ENCODE assay signal across 12 cellular contexts in genomic region chr9:133738806-133739150, GRCh38. TPM values are rescaled to one million over a fixed set of nuclear protein-coding genes. Genes with fewer than 3 reads are reported as not detected.
DNase-seq lines count a peak whose midpoint lies in the region; ATAC-seq and TF ChIP-seq lines count a peak whose summit lies in the region.
"Had no signal": no experiment of that assay in that cellular context is flagged by ENCODE, and none has a peak within 500 bp of the region (broad histone marks: within the 10 kb centered on the region; RNA-seq: fewer than 3 reads in every experiment).

No MANE protein-coding gene starts in this region.

- H3K27me3 ChIP-seq in GM23338 (ENCODE audit: insufficient read depth) (no peaks in the 10 kb centered on the region), SJCRH30 (no peaks in the 10 kb centered on the region), liver (ENCODE audit: control insufficient read depth in 4 of 4, insufficient read depth in 4 of 4, low read length in 3 of 4) (no peaks in the 10 kb centered on the region), smooth muscle cell (ENCODE audit: low read depth) (no peaks in the 10 kb centered on the region)

- peaks cover 19% of the 10 kb centered on the region for H3K4me1 ChIP-seq in GM23338 (ENCODE audit: insufficient read depth)
- H3K4me1 ChIP-seq in SJCRH30, result peaks cover 13% of the 10 kb centered on the region; the same call in 1 of the 2 replicates
- H3K4me1 ChIP-seq in liver (ENCODE audit: control insufficient read depth in 4 of 4, insufficient read depth in 4 of 4, low read length in 3 of 4), result peaks cover 26 to 91% (median 70%) of the 10 kb centered on the region in 4 donors
- H3K4me1 ChIP-seq in smooth muscle cell (ENCODE audit: low read depth), result peaks cover 13% of the 10 kb centered on the region

- H3K27ac ChIP-seq in GM23338 (ENCODE audit: low read depth) (no peak overlapping the region), SJCRH30 (no peak overlapping the region; the same call in 1 of the 2 replicates), liver (ENCODE audit: low read depth in 1 of 2, low read length in 2 of 2) (peak overlapping the region; percentile 83 to 96), smooth muscle cell (ENCODE audit: low read depth) (no peak overlapping the region)

- peaks cover 2% of the 10 kb centered on the region for H3K27me3 Mint-ChIP-seq in GM23338 (ENCODE audit: insufficient read depth, low read depth, poor library complexity)
- H3K27me3 Mint-ChIP-seq: activated CD8-positive, alpha-beta T cell treated with anti-CD3 and anti-CD28 coated beads for 36 hours had no signal

- H4K20me1 ChIP-seq in GM23338 (replicated peaks; ENCODE audit: insufficient read depth), result no peaks in the 10 kb centered on the region
- no peaks in the 10 kb centered on the region for H4K20me1 ChIP-seq in smooth muscle cell (ENCODE audit: low read depth)

- H3F3A ChIP-seq in GM23338 (replicated peaks; ENCODE audit: low read depth), result no peaks in the 10 kb centered on the region
- no peaks in the 10 kb centered on the region for H3F3A ChIP-seq in smooth muscle cell (ENCODE audit: low read depth)

- 39% methylated on average over 5 of the region's 5 CpGs for WGBS in liver
- 86% methylated on average over 5 of the region's 5 CpGs for WGBS in smooth muscle cell (ENCODE audit: low lambda C conversion rate)

- H3K36me3 ChIP-seq in GM23338 (ENCODE audit: insufficient read depth) (no peaks in the 10 kb centered on the region), SJCRH30 (no peaks in the 10 kb centered on the region), liver (ENCODE audit: control insufficient read depth in 4 of 4, insufficient read depth in 3 of 4, low read depth in 1 of 4, low read length in 3 of 4) (peaks cover 0 to 3% (median 0%) of the 10 kb centered on the region in 4 donors), smooth muscle cell (ENCODE audit: low read depth) (no peaks in the 10 kb centered on the region)

- no peak overlapping the region; the same call in 2 of the 3 replicates for H3K4me3 Mint-ChIP-seq in GM23338

- no peaks in the 10 kb centered on the region for H3K9me2 ChIP-seq in GM23338 (ENCODE audit: insufficient read depth)

- no peak overlapping the region; the same call in 1 of the 2 replicates for H3K4me3 ChIP-seq in GM23338
- H3K4me3 ChIP-seq in SJCRH30, result peak overlapping the region; percentile 51
- peak overlapping the region; percentile 51 to 81 (median 73) for H3K4me3 ChIP-seq in liver (ENCODE audit: low read depth in 1 of 3, low read length in 3 of 3)
- H3K4me3 ChIP-seq in smooth muscle cell, result no peak overlapping the region

- H3K9ac ChIP-seq in liver (ENCODE audit: low read depth in 1 of 2, low read length in 2 of 2) (peak overlapping the region; percentile 76 to 88), smooth muscle cell (ENCODE audit: low read depth) (no peak overlapping the region)

- H3K9me3 Mint-ChIP-seq in GM23338, result no peaks in the 10 kb centered on the region; the same call in 2 of the 3 replicates
- H3K9me3 Mint-ChIP-seq: activated B cell treated with CpG ODN at 0.5 μM for 24 hours; activated CD8-positive, alpha-beta T cell treated with anti-CD3 and anti-CD28 coated beads for 36 hours had no signal

- H3K9me3 ChIP-seq in SJCRH30 (replicated peaks) (no peaks in the 10 kb centered on the region), liver (ENCODE audit: control insufficient read depth in 4 of 4, low read length in 3 of 4) (no peaks in the 10 kb centered on the region), smooth muscle cell (replicated peaks; ENCODE audit: low read depth) (no peaks in the 10 kb centered on the region)

- H3K4me1 Mint-ChIP-seq in GM23338, result peaks cover 31% of the 10 kb centered on the region

- TF ChIP-seq CTCF in GM23338 (conservative IDR thresholded peaks at IDR 0.05; ENCODE audit: low read depth in 2 of 2) (no peak), liver (IDR thresholded peaks at IDR 0.05; ENCODE audit: low read depth, low read length, missing input control) (no peak), smooth muscle cell (IDR thresholded peaks at IDR 0.05; ENCODE audit: borderline replicate concordance, insufficient read depth, poor library complexity, severe bottlenecking) (no peak)

- H3K27ac Mint-ChIP-seq in GM23338, result no peak overlapping the region
- H3K27ac Mint-ChIP-seq: activated B cell treated with CpG ODN at 0.5 μM for 24 hours had no signal

- no peaks in the 10 kb centered on the region for H3K79me2 ChIP-seq in GM23338 (replicated peaks; ENCODE audit: insufficient read depth)
- no peaks in the 10 kb centered on the region for H3K79me2 ChIP-seq in smooth muscle cell (ENCODE audit: low read depth)

- H2AFZ ChIP-seq in GM23338 (peak overlapping the region; percentile 91), smooth muscle cell (ENCODE audit: low read depth) (no peak overlapping the region)

- H3K4me2 ChIP-seq in GM23338 (peak overlapping the region; percentile 73; the same call in 1 of the 2 replicates), smooth muscle cell (peak overlapping the region; percentile 88)

- TF ChIP-seq RAD21 in liver (IDR thresholded peaks at IDR 0.05), result no peak

- DNase-seq in GM23338 (ENCODE audit: low spot score), result no peak
- no peak for DNase-seq in SJCRH30
- no peak for DNase-seq in smooth muscle cell (lab: John Stamatoyannopoulos, UW; ENCODE audit: unreplicated experiment)
- no peak for DNase-seq in germinal center (ENCODE audit: low spot score)
- DNase-seq: activated B cell treated with CpG ODN at 0.5 μM for 24 hours, mammary epithelial cell, SIG-M5 had no signal

- ATAC-seq in GM23338 (no peak), HG02571 (IDR thresholded peaks at IDR 0.05; ENCODE audit: unreplicated experiment) (no peak), GM21447 (IDR thresholded peaks at IDR 0.05; ENCODE audit: unreplicated experiment) (no peak), HG03442 (IDR thresholded peaks at IDR 0.05; ENCODE audit: unreplicated experiment) (no peak)

- H3K36me3 Mint-ChIP-seq in GM23338 (ENCODE audit: low read depth), result no peaks in the 10 kb centered on the region; the same call in 2 of the 3 replicates

TF ChIP-seq in liver, 16 proteins besides CTCF, POLR2A, EP300 and RAD21 (continues in another document):
- TF ChIP-seq TAF1 (conservative IDR thresholded peaks at IDR 0.05) (no peak), REST (IDR thresholded peaks at IDR 0.05) (no peak), RXRA (IDR thresholded peaks at IDR 0.05) (no peak), SP1 (IDR thresholded peaks at IDR 0.05) (no peak), FOXA2 (IDR thresholded peaks at IDR 0.05) (no peak), YY1 (IDR thresholded peaks at IDR 0.05) (no peak), JUND (IDR thresholded peaks at IDR 0.05) (no peak), ATF3 (IDR thresholded peaks at IDR 0.05) (no peak), EGR1 (IDR thresholded peaks at IDR 0.05; ENCODE audit: low read depth in 2 of 2) (no peak), MAX (IDR thresholded peaks at IDR 0.05) (no peak), GABPA (IDR thresholded peaks at IDR 0.05 in 1 of 2, conservative IDR thresholded peaks at IDR 0.05 in 1 of 2) (no peak), NR2F2 (IDR thresholded peaks at IDR 0.05) (no peak), FOXA1 (IDR thresholded peaks at IDR 0.05) (no peak), HNF4A (conservative IDR thresholded peaks at IDR 0.05) (no peak)

RNA-seq across cellular contexts. Expression of gene SARDH, which starts 0.6 kb away (rescaled TPM):
- total RNA-seq in GM23338 (2014; rRNA removed; shearing (Covaris generic)), result 9.8 and 10.4 TPM in 2 replicates
- polyA plus RNA-seq in GM23338 (2016; fragmentation: Nextera tagmentation; extraction: Ambion mirVana) (2.6 and 2.8 TPM in 2 replicates), liver (10 to 100 TPM; 57.1 to 69.7 TPM), smooth muscle cell (10.1 and 11.8 TPM in 2 replicates)
- total RNA-seq in SJCRH30 (2014; rRNA removed; shearing (Covaris generic)), result 15.7 and 18.5 TPM in 2 replicates
- total RNA-seq in liver (100 to 1,000 TPM in 1 of 2 donors, 10 to 100 TPM in 1; 53.7 to 291 TPM), smooth muscle cell (3.3 and 4.5 TPM in 2 replicates)
- total RNA-seq: activated B cell treated with CpG ODN at 0.5 μM for 24 hours had no signal

Comparison
In these comparisons a context has a peak if more than half of its experiments do, and no peak if none do; other contexts are left out.
1. H3K27ac ChIP-seq: peak in liver (2 of 2); none in GM23338 (single experiment), SJCRH30 (single experiment) and smooth muscle cell (single experiment).
2. H3K4me3 ChIP-seq: peak in SJCRH30 (single experiment) and liver (3 of 3); none in GM23338 (single experiment) and smooth muscle cell (single experiment).